9 cellular contexts compared by ENCODE assay signal in genomic region chr4:182212211-182212761, GRCh38. TPM values are rescaled to one million over a fixed set of nuclear protein-coding genes. Genes with fewer than 3 reads are reported as not detected.
DNase-seq lines count a peak whose midpoint lies in the region; ATAC-seq and TF ChIP-seq lines count a peak whose summit lies in the region.
"Had no signal": no experiment of that assay in that cellular context is flagged by ENCODE, and none has a peak within 500 bp of the region (broad histone marks: within the 10 kb centered on the region; RNA-seq: fewer than 3 reads in every experiment).

No MANE protein-coding gene starts in this region.

- DNase-seq in GM04504 (ENCODE audit: low read depth) (peak; percentile 62), NCI-H2107 treated with DMSO at 0.1 percent for 48 hours (lab: John Stamatoyannopoulos, UW; ENCODE audit: unreplicated experiment) (peak; percentile 51), fibroblast of gingiva (ENCODE audit: low read depth) (peak; percentile 70), psoas muscle (peak in 1 of 2 donors; percentile 40), cortex of kidney (lab: John Stamatoyannopoulos, UW) (no peak), dermis blood vessel endothelial cell (no peak)
- no peak for DNase-seq in activated CD8-positive, alpha-beta memory T cell treated with anti-CD3 and anti-CD28 coated beads for 24 hours
- DNase-seq: activated CD4-positive, CD25-positive, alpha-beta regulatory T cell treated with anti-CD3 and anti-CD28 coated beads, Interleukin-2, amount 50 U/mL, for 72 hours had no signal

- 17 to 23% (median 22%) methylated on average over 11 of the region's 11 CpGs for WGBS in psoas muscle, 3 donors

- no peak overlapping the region for H3K4me3 ChIP-seq in psoas muscle

- no peaks in the 10 kb centered on the region for H3K9me3 ChIP-seq in psoas muscle

- ATAC-seq in psoas muscle, result peak; percentile 83 to 93 (median 90)
- no peak for ATAC-seq in GM21526 (IDR thresholded peaks at IDR 0.05; ENCODE audit: low FRiP score, unreplicated experiment)

- H3K27me3 ChIP-seq in psoas muscle (ENCODE audit: insufficient read depth in 3 of 3, low read length in 2 of 3), result no peaks in the 10 kb centered on the region

- TF ChIP-seq CTCF in psoas muscle (IDR thresholded peaks at IDR 0.05), result no peak

- peaks cover 18% of the 10 kb centered on the region for H3K4me1 ChIP-seq in psoas muscle

- no peaks in the 10 kb centered on the region for H3K36me3 ChIP-seq in psoas muscle (ENCODE audit: insufficient read depth in 1 of 2, low read depth in 1 of 2)

- H3K27ac ChIP-seq in psoas muscle, result peak overlapping the region; percentile 54

- intact Hi-C loops in psoas muscle (cut with DNase I), result no loop called here

RNA-seq across cellular contexts. Expression of gene TENM3, which starts 30.9 kb away (rescaled TPM):
- total RNA-seq in psoas muscle (10 to 100 TPM in 1 of 4 donors, 1 to 10 TPM in 3; 5.3 to 11.6 (median 6.3) TPM), dermis blood vessel endothelial cell (28.1 and 38.1 TPM in 2 replicates)
- 1 to 10 TPM in 1 of 3 donors, under 1 TPM in 2; 0.48 to 3.2 (median 0.83) TPM for polyA plus RNA-seq in psoas muscle

Comparison
In these comparisons a context has a peak if more than half of its experiments do, and no peak if none do; other contexts are left out.
1. DNase-seq: peak in GM04504 (single experiment), NCI-H2107 treated with DMSO at 0.1 percent for 48 hours (single experiment) and fibroblast of gingiva (single experiment); none in cortex of kidney (single experiment), activated CD8-positive, alpha-beta memory T cell treated with anti-CD3 and anti-CD28 coated beads for 24 hours (single experiment) and dermis blood vessel endothelial cell (single experiment).